Comparison of ENCODE assay signal across 1 cellular context in genomic region chr5:173329370-173330150, GRCh38.
TF ChIP-seq lines count a peak whose summit lies in the region.

No MANE protein-coding gene starts in this region.

TF ChIP-seq in WTC11, 78 proteins besides CTCF, POLR2A, EP300 and RAD21 (continued from another document):
- TF ChIP-seq ZMAT4 (CRISPR knock-in tag; IDR thresholded peaks at IDR 0.05) = no peak
